22 cellular contexts compared by ENCODE assay signal in genomic region chr10:74763934-74764591, GRCh38.
A peak's percentile ranks its signal among the peaks of the same experiment; 100 is the strongest.
DNase-seq lines count a peak whose midpoint lies in the region; ATAC-seq, FAIRE-seq and TF ChIP-seq lines count a peak whose summit lies in the region.
"Had no signal": no experiment of that assay in that cellular context is flagged by ENCODE, and none has a peak within 500 bp of the region (broad histone marks: within the 10 kb centered on the region; RNA-seq: fewer than 3 reads in every experiment).

No MANE protein-coding gene starts in this region.

- no peak for TF ChIP-seq RAD21 in HepG2 (CRISPR knock-in tag; IDR thresholded peaks at IDR 0.05)

- H4K20me1 ChIP-seq in HepG2 (ENCODE audit: insufficient read depth, low read length): no peaks in the 10 kb centered on the region

- no peak overlapping the region for H2BK15ac ChIP-seq in mesenchymal stem cell (ENCODE audit: low read depth, poor library complexity, severe bottlenecking)

- H3K27ac ChIP-seq in HepG2 (ENCODE audit: extremely low read length, insufficient read depth, low read length): no peak overlapping the region
- no peak overlapping the region for H3K27ac ChIP-seq in right lobe of liver
- H3K27ac ChIP-seq in mesenchymal stem cell (ENCODE audit: low read length, poor library complexity, severe bottlenecking): no peak overlapping the region
- H3K27ac ChIP-seq: 22Rv1, A549, C4-2B, HL-60 had no signal

- no peak overlapping the region for H2BK120ac ChIP-seq in mesenchymal stem cell (ENCODE audit: low read depth, low read length)

- no peak overlapping the region for H3K23ac ChIP-seq in mesenchymal stem cell (ENCODE audit: low read length in 2 of 2)

- TF ChIP-seq POLR2A in HepG2 (IDR thresholded peaks at IDR 0.05; ENCODE audit: insufficient read depth in 1 of 2, low read depth in 2 of 2, low read length in 2 of 2) (no peak), right lobe of liver (IDR thresholded peaks at IDR 0.05) (no peak)

- POLR2A ChIA-PET in HepG2 (lab: Yijun Ruan, JAX): no interaction called here

- intact Hi-C loops in HepG2 (cut with micrococcal nuclease; ENCODE audit: unreplicated experiment) (loop anchor here (10.0 kb wide), 2 partner anchors 61 to 261 kb away; partner anchors contain the start of gene KAT6B), right lobe of liver (cut with DNase I) (no loop called here)

- H2BK5ac ChIP-seq in mesenchymal stem cell (ENCODE audit: low read depth, low read length, poor library complexity, severe bottlenecking): no peak overlapping the region

- no peak overlapping the region for H3K14ac ChIP-seq in mesenchymal stem cell (ENCODE audit: low read length in 2 of 2)

- H3K9me3 ChIP-seq in HepG2 (ENCODE audit: low read length) (no peaks in the 10 kb centered on the region), right lobe of liver (no peaks in the 10 kb centered on the region), T-helper 17 cell (ENCODE audit: control insufficient read depth, low read length, poor library complexity, severe bottlenecking) (no peaks in the 10 kb centered on the region), mesenchymal stem cell (ENCODE audit: control insufficient read depth, low read length) (no peaks in the 10 kb centered on the region)
- H3K9me3 ChIP-seq: A549, Caco-2 had no signal

- no peak overlapping the region for H3K4ac ChIP-seq in mesenchymal stem cell (ENCODE audit: low read depth in 1 of 2, low read length in 2 of 2)

- no peak for FAIRE-seq in HepG2 (lab: Jason Lieb, UNC)
- FAIRE-seq in D721Med (lab: Jason Lieb, UNC): no peak
- FAIRE-seq: A549, G401.6, GM12891, GM19239, H54 had no signal

- peak; percentile 80 for ATAC-seq in HepG2
- ATAC-seq in right lobe of liver: no peak
- ATAC-seq in T-helper 17 cell: no peak
- ATAC-seq in HG03442 (IDR thresholded peaks at IDR 0.05; ENCODE audit: unreplicated experiment): no peak
- ATAC-seq: A549, HCT116 had no signal

- no TSS peak for BruUV-seq in HepG2 (replicated peaks; lab: Mats Ljungman, UMichigan)

- TF ChIP-seq EP300 in HepG2 (IDR thresholded peaks at IDR 0.05; ENCODE audit: low read depth in 2 of 2, low read length in 2 of 2): no peak
- no peak for TF ChIP-seq EP300 in HepG2 (CRISPR knock-in tag; IDR thresholded peaks at IDR 0.05; ENCODE audit: borderline replicate concordance)

- in situ Hi-C loops in HepG2 (cut with HindIII; ENCODE audit: extremely low pct_ligation_motif_present, low pct_unique_long_range_greater_than_20kb): no loop called here

- H3K4me1 ChIP-seq in HepG2 (ENCODE audit: insufficient read depth, low read length) (peaks cover 36% of the 10 kb centered on the region), right lobe of liver (no peaks in the 10 kb centered on the region), mesenchymal stem cell (ENCODE audit: control insufficient read depth, insufficient read depth, low read depth, low read length) (no peaks in the 10 kb centered on the region)
- H3K4me1 ChIP-seq: A549 had no signal

- H3K36me3 Mint-ChIP-seq in T-helper 17 cell (ENCODE audit: low read depth): peaks cover 3% of the 10 kb centered on the region

- H3K4me1 Mint-ChIP-seq in T-helper 17 cell: peaks cover 3% of the 10 kb centered on the region

- CTCF ChIA-PET in HepG2 (lab: Yijun Ruan, JAX; ENCODE audit: low intra/inter-chr PET ratio, low total read pairs): no interaction called here

- H3K27ac Mint-ChIP-seq in T-helper 17 cell: peak overlapping the region; percentile 45
- H3K27ac Mint-ChIP-seq: CD4-positive, alpha-beta T cell had no signal

- peak; percentile 45 for TF ChIP-seq CTCF in HepG2 (CRISPR knock-in tag; IDR thresholded peaks at IDR 0.05)
- no peak for TF ChIP-seq CTCF in right lobe of liver (IDR thresholded peaks at IDR 0.05)
- TF ChIP-seq CTCF in D721Med (IDR thresholded peaks at IDR 0.05; ENCODE audit: insufficient read depth, missing control alignments): no peak

- H3K27me3 ChIP-seq in HepG2 (ENCODE audit: control insufficient read depth in 1 of 2, insufficient read depth in 2 of 2, low read length in 2 of 2) (peaks cover 0 to 7% of the 10 kb centered on the region in 2 experiments; a peak in 1 of 5 replicates), right lobe of liver (no peaks in the 10 kb centered on the region), mesenchymal stem cell (ENCODE audit: control insufficient read depth in 1 of 2, insufficient read depth in 1 of 2, low read length in 2 of 2) (peaks cover 0 to 23% of the 10 kb centered on the region in 2 experiments)

- no peaks in the 10 kb centered on the region for H3K36me3 ChIP-seq in HepG2 (replicated peaks in 1 of 2; ENCODE audit: control insufficient read depth in 1 of 2, insufficient read depth in 2 of 2, low read length in 2 of 2)
- no peaks in the 10 kb centered on the region for H3K36me3 ChIP-seq in right lobe of liver
- no peaks in the 10 kb centered on the region for H3K36me3 ChIP-seq in mesenchymal stem cell (ENCODE audit: control insufficient read depth in 1 of 2, insufficient read depth in 2 of 2, low read depth in 1 of 2, low read length in 2 of 2)

- H3K4me2 ChIP-seq in HepG2 (ENCODE audit: low read depth, low read length): peak overlapping the region; percentile 72
- H3K4me2 ChIP-seq in mesenchymal stem cell (ENCODE audit: low read length, poor library complexity, severe bottlenecking): no peak overlapping the region
- H3K4me2 ChIP-seq: A549 had no signal

- H3K79me1 ChIP-seq in mesenchymal stem cell (replicated peaks; ENCODE audit: low read length, poor library complexity, severe bottlenecking): no peaks in the 10 kb centered on the region

- H4K8ac ChIP-seq in mesenchymal stem cell (ENCODE audit: low read length): no peak overlapping the region

- H3K9ac ChIP-seq in HepG2 (ENCODE audit: insufficient read depth, low read depth, low read length) (no peak overlapping the region), mesenchymal stem cell (ENCODE audit: low read length) (no peak overlapping the region)

- no peak overlapping the region for H2BK12ac ChIP-seq in mesenchymal stem cell (ENCODE audit: low read length in 2 of 2)

- no peak overlapping the region for H3K18ac ChIP-seq in mesenchymal stem cell (ENCODE audit: low read depth in 1 of 2, low read length in 2 of 2)

- no peaks in the 10 kb centered on the region for H3K79me2 ChIP-seq in HepG2 (ENCODE audit: insufficient read depth, low read length)

- H3K27me3 Mint-ChIP-seq in T-helper 17 cell: no peaks in the 10 kb centered on the region
- H3K27me3 Mint-ChIP-seq: CD4-positive, alpha-beta T cell had no signal

- no peak overlapping the region for H2AK5ac ChIP-seq in mesenchymal stem cell (ENCODE audit: low read length, severe bottlenecking)

- no peak overlapping the region for H2AFZ ChIP-seq in HepG2 (ENCODE audit: low read length)
- H2AFZ ChIP-seq in mesenchymal stem cell (ENCODE audit: low read depth, low read length): no peak overlapping the region

- 15% methylated on average over 17 of the region's 17 CpGs for WGBS in HepG2 (ENCODE audit: low lambda C conversion rate)
- WGBS in right lobe of liver (ENCODE audit: insufficient coverage, low coverage, low lambda C conversion rate, missing lambda C conversion rate): 85% methylated on average over 14 of the region's 17 CpGs
- 93% methylated on average over 17 of the region's 17 CpGs for WGBS in mesenchymal stem cell

- H3K4me3 ChIP-seq in HepG2 (replicated peaks in 1 of 3; ENCODE audit: insufficient read depth in 1 of 3, low read depth in 2 of 3, low read length in 3 of 3) (peak overlapping the region in 1 of 3 experiments; percentile 50; a peak in 1 of 6 replicates), right lobe of liver (no peak overlapping the region), mesenchymal stem cell (ENCODE audit: insufficient read depth in 1 of 2, low read depth in 1 of 2, low read length in 2 of 2) (no peak overlapping the region)
- H3K4me3 ChIP-seq: A549 had no signal

- DNase-seq in HepG2 (ENCODE audit: low spot score): peak; percentile 26
- no peak for DNase-seq in right lobe of liver
- no peak for DNase-seq in T-helper 17 cell
- DNase-seq in left kidney (ENCODE audit: low read depth, low spot score): peak; percentile 12
- DNase-seq in NCI-H226: no peak
- no peak for DNase-seq in D721Med (ENCODE audit: insufficient read length, low spot score)
- no peak for DNase-seq in mesenchymal stem cell
- DNase-seq: AML-193; Caco-2; CD4-positive, alpha-beta T cell; IMR-90; KBM-7 had no signal

- no peak overlapping the region for H3K4me3 Mint-ChIP-seq in T-helper 17 cell
- H3K4me3 Mint-ChIP-seq: CD4-positive, alpha-beta T cell had no signal

- H4K91ac ChIP-seq in mesenchymal stem cell (ENCODE audit: low read length): no peak overlapping the region

TF ChIP-seq in HepG2, 621 proteins besides CTCF, POLR2A, EP300 and RAD21 (continues in another document):
- no peak for TF ChIP-seq ZNF83 (CRISPR knock-in tag; IDR thresholded peaks at IDR 0.05; ENCODE audit: borderline replicate concordance)
- peak; percentile 40 for TF ChIP-seq PATZ1 (CRISPR knock-in tag; IDR thresholded peaks at IDR 0.05)

Comparison
In these comparisons a context has a peak if more than half of its experiments do, and no peak if none do; other contexts are left out.
1. DNase-seq: peak in HepG2 (single experiment) and left kidney (single experiment); none in right lobe of liver (0 of 3), T-helper 17 cell (0 of 3), NCI-H226 (single experiment), D721Med (single experiment) and mesenchymal stem cell (single experiment).